11 cellular contexts compared by ENCODE assay signal in the genomic region with DNA sequence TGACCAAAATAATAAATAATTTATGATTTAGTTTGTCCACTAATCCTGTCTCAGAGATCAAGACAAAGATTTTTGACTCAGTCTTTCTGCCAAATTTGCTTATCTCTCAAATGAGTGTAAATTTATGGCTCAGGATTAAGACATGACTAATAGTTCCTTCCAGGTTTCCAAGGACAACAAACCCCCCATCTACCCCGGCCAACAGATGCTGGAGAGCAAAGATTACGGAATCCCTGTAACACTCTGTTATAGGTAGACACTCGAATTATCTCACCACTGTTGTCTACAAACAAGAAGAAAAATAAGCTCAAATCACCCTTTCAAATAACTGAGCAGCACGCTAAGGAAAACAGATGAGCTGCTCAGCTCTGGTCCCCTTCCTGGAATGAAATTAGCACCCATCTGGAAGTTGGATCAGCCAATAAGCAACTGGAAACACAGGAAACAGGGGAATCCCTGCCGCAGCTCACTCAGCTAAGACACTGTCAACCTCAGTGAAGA. TPM values are rescaled to one million over a fixed set of nuclear protein-coding genes. Genes with fewer than 3 reads are reported as not detected.
A peak's percentile ranks its signal among the peaks of the same experiment; 100 is the strongest.
DNase-seq lines count a peak whose midpoint lies in the region; ATAC-seq and TF ChIP-seq lines count a peak whose summit lies in the region.
"Had no signal": no experiment of that assay in that cellular context is flagged by ENCODE, and none has a peak within 500 bp of the region (broad histone marks: within the 10 kb centered on the region; RNA-seq: fewer than 3 reads in every experiment).

No MANE protein-coding gene starts in this region.

- H3K79me1 ChIP-seq in mesenchymal stem cell (replicated peaks; ENCODE audit: low read length, poor library complexity, severe bottlenecking): peaks cover 1% of the 10 kb centered on the region

- H3K18ac ChIP-seq in mesenchymal stem cell (ENCODE audit: low read depth in 1 of 2, low read length in 2 of 2): peak overlapping the region; percentile 2 to 28

- H3K27ac ChIP-seq in coronary artery (peak overlapping the region; percentile 55 to 72), mesenchymal stem cell (ENCODE audit: low read length, poor library complexity, severe bottlenecking) (peak overlapping the region; percentile 5), vagina (peak overlapping the region; percentile 52)
- H3K27ac ChIP-seq: 22Rv1 had no signal

- H3K9me3 Mint-ChIP-seq in natural killer cell: no peaks in the 10 kb centered on the region

- peaks cover 28 to 41% of the 10 kb centered on the region in 2 donors for H3K4me1 Mint-ChIP-seq in natural killer cell

- no peaks in the 10 kb centered on the region for H3K27me3 Mint-ChIP-seq in natural killer cell (ENCODE audit: low read depth in 2 of 2)

- H3K36me3 Mint-ChIP-seq in natural killer cell: no peaks in the 10 kb centered on the region

- 5% methylated on average over 5 of the region's 5 CpGs for WGBS in mesenchymal stem cell

- no peak overlapping the region for H3K4me3 Mint-ChIP-seq in natural killer cell

- no peak overlapping the region for H3K14ac ChIP-seq in mesenchymal stem cell (ENCODE audit: low read length in 2 of 2)

- no peak overlapping the region for H3K27ac Mint-ChIP-seq in natural killer cell

- H3K4me1 ChIP-seq in mesenchymal stem cell (ENCODE audit: control insufficient read depth, insufficient read depth, low read depth, low read length) (peaks cover 12% of the 10 kb centered on the region), vagina (peaks cover 46% of the 10 kb centered on the region), mucosa of descending colon (ENCODE audit: low read depth) (no peaks in the 10 kb centered on the region)

- peak overlapping the region; percentile 28 for H3K4me3 ChIP-seq in coronary artery
- H3K4me3 ChIP-seq in mesenchymal stem cell (ENCODE audit: insufficient read depth in 1 of 2, low read depth in 1 of 2, low read length in 2 of 2): peak overlapping the region in 1 of 2 experiments; percentile 63
- H3K4me3 ChIP-seq in vagina: no peak overlapping the region
- H3K4me3 ChIP-seq in mucosa of descending colon: no peak overlapping the region

- H3K27me3 ChIP-seq in mesenchymal stem cell (ENCODE audit: control insufficient read depth in 1 of 2, insufficient read depth in 1 of 2, low read length in 2 of 2) (no peaks in the 10 kb centered on the region), vagina (no peaks in the 10 kb centered on the region)

- H4K8ac ChIP-seq in mesenchymal stem cell (ENCODE audit: low read length): peak overlapping the region; percentile 54

- H2BK5ac ChIP-seq in mesenchymal stem cell (ENCODE audit: low read depth, low read length, poor library complexity, severe bottlenecking): no peak overlapping the region

- DNase-seq in NCI-H2171 treated with DMSO at 0.1 percent for 48 hours (lab: John Stamatoyannopoulos, UW) (peak; percentile 43), NCI-H2171 (lab: John Stamatoyannopoulos, UW) (no peak), coronary artery (ENCODE audit: low spot score) (no peak), mesenchymal stem cell (peak; percentile 88), vagina (ENCODE audit: extremely low spot score in 2 of 2) (peak in 1 of 2 donors; percentile 43), natural killer cell (no peak), GDM1 (lab: John Stamatoyannopoulos, UW) (no peak), mucosa of descending colon (no peak)
- DNase-seq: hypothalamus, NCI-H748 treated with DMSO at 0.1 percent for 48 hours had no signal

- H2AFZ ChIP-seq in mesenchymal stem cell (ENCODE audit: low read depth, low read length): no peak overlapping the region

- no peak overlapping the region for H4K91ac ChIP-seq in mesenchymal stem cell (ENCODE audit: low read length)

- TF ChIP-seq CTCF in coronary artery (IDR thresholded peaks at IDR 0.05) (no peak), vagina (IDR thresholded peaks at IDR 0.05) (no peak), natural killer cell (IDR thresholded peaks at IDR 0.05) (no peak), mucosa of descending colon (IDR thresholded peaks at IDR 0.05) (no peak)

- H2BK120ac ChIP-seq in mesenchymal stem cell (ENCODE audit: low read depth, low read length): no peak overlapping the region

- no peak overlapping the region for H3K23ac ChIP-seq in mesenchymal stem cell (ENCODE audit: low read length in 2 of 2)

- H3K9me3 ChIP-seq in mesenchymal stem cell (ENCODE audit: control insufficient read depth, low read length) (no peaks in the 10 kb centered on the region), vagina (no peaks in the 10 kb centered on the region), mucosa of descending colon (no peaks in the 10 kb centered on the region)

- H2BK12ac ChIP-seq in mesenchymal stem cell (ENCODE audit: low read length in 2 of 2): no peak overlapping the region

- H3K4ac ChIP-seq in mesenchymal stem cell (ENCODE audit: low read depth in 1 of 2, low read length in 2 of 2): no peak overlapping the region

- no peak for TF ChIP-seq POLR2A in vagina (IDR thresholded peaks at IDR 0.05)

- ATAC-seq in natural killer cell (no peak), mucosa of descending colon (no peak)

- H3K36me3 ChIP-seq in mesenchymal stem cell (ENCODE audit: control insufficient read depth in 1 of 2, insufficient read depth in 2 of 2, low read depth in 1 of 2, low read length in 2 of 2): peaks cover 0 to 2% of the 10 kb centered on the region in 2 experiments
- H3K36me3 ChIP-seq in vagina: no peaks in the 10 kb centered on the region
- no peaks in the 10 kb centered on the region for H3K36me3 ChIP-seq in mucosa of descending colon (ENCODE audit: low read depth)

- intact Hi-C loops in vagina (cut with DNase I) (no loop called here), natural killer cell (cut with micrococcal nuclease) (no loop called here), mucosa of descending colon (cut with DNase I, micrococcal nuclease) (no loop called here)

- H3K9ac ChIP-seq in mesenchymal stem cell (ENCODE audit: low read length): peak overlapping the region; percentile 68

- no peak overlapping the region for H2AK5ac ChIP-seq in mesenchymal stem cell (ENCODE audit: low read length, severe bottlenecking)

- H3K4me2 ChIP-seq in mesenchymal stem cell (ENCODE audit: low read length, poor library complexity, severe bottlenecking): no peak overlapping the region

- no peak overlapping the region for H2BK15ac ChIP-seq in mesenchymal stem cell (ENCODE audit: low read depth, poor library complexity, severe bottlenecking)

RNA-seq across cellular contexts. Expression of gene SVIL, which starts 56.8 kb away (rescaled TPM):
- polyA plus RNA-seq in mesenchymal stem cell (2013, experiment 1 of 2): 67.9 TPM
- 64.2 TPM for polyA plus RNA-seq in mesenchymal stem cell (2013, experiment 2 of 2)
- total RNA-seq in vagina: 111 TPM
- total RNA-seq in natural killer cell: 10 to 100 TPM; 24.9 to 57.2 (median 33.5) TPM
- 1,000 to 10,000 TPM in 1 of 3 donors, 10 to 100 TPM in 2; 67.6 to 1,278 (median 86.0) TPM for total RNA-seq in mucosa of descending colon

Comparison
In these comparisons a context has a peak if more than half of its experiments do, and no peak if none do; other contexts are left out.
1. DNase-seq: peak in NCI-H2171 treated with DMSO at 0.1 percent for 48 hours (single experiment) and mesenchymal stem cell (single experiment); none in NCI-H2171 (single experiment), coronary artery (single experiment), natural killer cell (single experiment), GDM1 (single experiment) and mucosa of descending colon (0 of 3).
2. H3K27ac ChIP-seq: peak in every context shown above with its lines; median percentile 64 in coronary artery; 52 in vagina; 5 in mesenchymal stem cell.